In genomic region chr7:7542251-7542835, GRCh38 we compare ENCODE assay signal across 19 cellular contexts. TPM values are rescaled to one million over a fixed set of nuclear protein-coding genes. Genes with fewer than 3 reads are reported as not detected.
DNase-seq lines count a peak whose midpoint lies in the region; ATAC-seq, FAIRE-seq and TF ChIP-seq lines count a peak whose summit lies in the region.
"Had no signal": no experiment of that assay in that cellular context is flagged by ENCODE, and none has a peak within 500 bp of the region (broad histone marks: within the 10 kb centered on the region; RNA-seq: fewer than 3 reads in every experiment).

No MANE protein-coding gene starts in this region.

- H3K36me3 ChIP-seq in IMR-90 (ENCODE audit: control insufficient read depth, insufficient read depth, low read length): no peaks in the 10 kb centered on the region
- no peaks in the 10 kb centered on the region for H3K36me3 ChIP-seq in K562 (ENCODE audit: control insufficient read depth, insufficient read depth, low read length)
- no peaks in the 10 kb centered on the region for H3K36me3 ChIP-seq in liver (ENCODE audit: control insufficient read depth in 4 of 4, insufficient read depth in 3 of 4, low read depth in 1 of 4, low read length in 3 of 4)

- dilution Hi-C loops in IMR-90 (cut with HindIII; ENCODE audit: low sequenced_read_pairs, unreplicated experiment): no loop called here

- no peak overlapping the region for H3K56ac ChIP-seq in IMR-90 (ENCODE audit: extremely low read depth, insufficient read depth, low read length)

- H3K27ac ChIP-seq in A549 (0 out of 6 replicates have a peak overlapping the region, but pooled peaks of 1 of the 2 experiments have one; percentile 26), IMR-90 (ENCODE audit: insufficient read depth, low read length) (no peak overlapping the region), K562 (ENCODE audit: extremely low read depth, low read depth, low read length) (no peak overlapping the region), liver (ENCODE audit: low read depth in 1 of 2, low read length in 2 of 2) (no peak overlapping the region)

- H2BK15ac ChIP-seq in IMR-90 (ENCODE audit: low read depth, low read length): no peak overlapping the region

- H3K4me3 ChIP-seq in A549 (no peak overlapping the region), IMR-90 (ENCODE audit: insufficient read depth, low read depth, low read length) (no peak overlapping the region), K562 (no peak overlapping the region), liver (ENCODE audit: low read depth in 1 of 3, low read length in 3 of 3) (peak overlapping the region in 1 of 3 donors; percentile 1)
- H3K4me3 ChIP-seq: GM12878 had no signal

- CTCF ChIA-PET in A549 (lab: Yijun Ruan, JAX): interaction anchor here (0.6 to 3.7 kb wide), 23 partner anchors 10 to 754 kb away, joined by 3 to 141 read pairs (median 3); no protein-coding TSS in a partner anchor
- CTCF ChIA-PET in IMR-90 (lab: Yijun Ruan, JAX): interaction anchor here (0.7 to 1.2 kb wide), 3 partner anchors 109 to 118 kb away, joined by 3 to 6 read pairs (median 3); no protein-coding TSS in a partner anchor
- CTCF ChIA-PET in K562 (lab: Yijun Ruan, JAX; ENCODE audit: low intra/inter-chr PET ratio): interaction anchor here (3.2 kb wide), 1 partner anchor 118 kb away, joined by 25 read pairs; no protein-coding TSS in a partner anchor

- H3K4me1 ChIP-seq in A549: peaks cover 12% of the 10 kb centered on the region
- no peaks in the 10 kb centered on the region for H3K4me1 ChIP-seq in IMR-90 (ENCODE audit: control insufficient read depth, insufficient read depth, low read length)
- no peaks in the 10 kb centered on the region for H3K4me1 ChIP-seq in K562 (replicated peaks in 1 of 2; ENCODE audit: control insufficient read depth in 2 of 2, insufficient read depth in 2 of 2, low read length in 2 of 2)
- H3K4me1 ChIP-seq in liver (ENCODE audit: control insufficient read depth in 4 of 4, insufficient read depth in 4 of 4, low read length in 3 of 4): peaks cover 4 to 11% (median 7%) of the 10 kb centered on the region in 4 donors

- DNase-seq in A549 (ENCODE audit: low read depth in 1 of 2, low spot score in 1 of 2) (no peak), IMR-90 (no peak), K562 (ENCODE audit: extremely low read depth in 1 of 4, low spot score in 3 of 4) (no peak), ecto neural progenitor cell (ENCODE audit: low spot score) (no peak)
- no peak for DNase-seq in stimulated activated naive CD4-positive, alpha-beta T cell (lab: John Stamatoyannopoulos, UW)
- DNase-seq: C1 segment of cervical spinal cord; Calu3; CD4-positive, alpha-beta T cell; DMS 273 treated with DMSO at 0.1 percent for 48 hours; KBM-7 had no signal

- ATAC-seq in A549: no peak
- no peak for ATAC-seq in IMR-90 (ENCODE audit: low read depth)
- ATAC-seq in K562: no peak
- ATAC-seq in GM21528 (IDR thresholded peaks at IDR 0.05; ENCODE audit: low FRiP score, unreplicated experiment): no peak
- ATAC-seq in HG03442 (IDR thresholded peaks at IDR 0.05; ENCODE audit: unreplicated experiment): no peak
- ATAC-seq: GM12878 had no signal

- no peak overlapping the region for H4K8ac ChIP-seq in IMR-90 (ENCODE audit: low read depth in 2 of 2, low read length in 2 of 2)

- no peak overlapping the region for H3K23ac ChIP-seq in IMR-90 (ENCODE audit: low read depth, low read length)

- TF ChIP-seq POLR2A in A549 (IDR thresholded peaks at IDR 0.05; ENCODE audit: low read length): no peak
- no peak for TF ChIP-seq POLR2A in IMR-90 (IDR thresholded peaks at IDR 0.05; ENCODE audit: low read depth, low read length)
- TF ChIP-seq POLR2A in K562 (conservative IDR thresholded peaks at IDR 0.05): no peak

- no peak overlapping the region for H3K4ac ChIP-seq in IMR-90 (ENCODE audit: low read depth, low read length)

- no peak for TF ChIP-seq EP300 in A549 (IDR thresholded peaks at IDR 0.05)
- TF ChIP-seq EP300 in K562 (IDR thresholded peaks at IDR 0.05; ENCODE audit: low read length): no peak

- H2BK5ac ChIP-seq in IMR-90 (ENCODE audit: low read depth, low read length, poor library complexity, severe bottlenecking): no peak overlapping the region

- intact Hi-C loops in IMR-90 (cut with micrococcal nuclease): loop anchor here (5.0 kb wide), 1 partner anchor 360 kb away; the partner anchor contains the start of gene C1GALT1
- intact Hi-C loops in K562 (cut with micrococcal nuclease): loop anchor here (5.0 kb wide), 3 partner anchors 120 to 575 kb away; no protein-coding TSS in a partner anchor

- no peak overlapping the region for H2AK5ac ChIP-seq in IMR-90 (ENCODE audit: low read depth, low read length)

- H2BK120ac ChIP-seq in IMR-90 (ENCODE audit: low read depth, low read length): no peak overlapping the region

- in situ Hi-C loops in IMR-90 (cut with MboI; ENCODE audit: low sequenced_read_pairs) (no loop called here), K562 (cut with MboI) (no loop called here)

- H2AK9ac ChIP-seq in IMR-90 (replicated peaks; ENCODE audit: low read depth, low read length, poor library complexity): no peak overlapping the region

- POLR2A ChIA-PET in A549 (lab: Yijun Ruan, JAX) (no interaction called here), IMR-90 (lab: Charles Lee; ENCODE audit: unreplicated experiment) (no interaction called here), K562 (lab: Yijun Ruan, JAX) (interaction anchor here (0.7 kb wide), 1 partner anchor 529 kb away, joined by 3 read pairs; no protein-coding TSS in a partner anchor)

- H2AFZ ChIP-seq in IMR-90 (replicated peaks; ENCODE audit: low read length, poor library complexity): no peak overlapping the region
- H2AFZ ChIP-seq in K562 (ENCODE audit: low read depth, low read length): no peak overlapping the region

- H3K9ac ChIP-seq in IMR-90 (ENCODE audit: low read depth, low read length) (no peak overlapping the region), K562 (ENCODE audit: insufficient read depth in 1 of 2, low read depth in 2 of 2, low read length in 2 of 2) (no peak overlapping the region), liver (ENCODE audit: low read depth in 1 of 2, low read length in 2 of 2) (no peak overlapping the region)

- no peak overlapping the region for H4K91ac ChIP-seq in IMR-90 (ENCODE audit: insufficient read depth, low read depth, low read length)

- BruUV-seq in IMR-90 (replicated peaks; lab: Mats Ljungman, UMichigan) (no TSS peak), K562 (replicated peaks; lab: Mats Ljungman, UMichigan) (no TSS peak)

- TF ChIP-seq CTCF in A549 (IDR thresholded peaks at IDR 0.05) (no peak), IMR-90 (conservative IDR thresholded peaks at IDR 0.05; ENCODE audit: low read depth, low read length) (no peak), K562 (IDR thresholded peaks at IDR 0.05 in 2 of 3, conservative IDR thresholded peaks at IDR 0.05 in 1 of 3; ENCODE audit: insufficient read depth in 2 of 3, low read depth in 1 of 3, low read length in 3 of 3) (no peak), liver (IDR thresholded peaks at IDR 0.05; ENCODE audit: low read depth, low read length, missing input control) (no peak)

- H3K9me3 ChIP-seq in A549: no peaks in the 10 kb centered on the region
- H3K9me3 ChIP-seq in IMR-90 (ENCODE audit: control insufficient read depth, insufficient read depth, low read length): no peaks in the 10 kb centered on the region
- H3K9me3 ChIP-seq in K562 (replicated peaks; ENCODE audit: control insufficient read depth, insufficient read depth, low read depth, low read length): no peaks in the 10 kb centered on the region
- H3K9me3 ChIP-seq in liver (ENCODE audit: control insufficient read depth in 4 of 4, low read length in 3 of 4): no peaks in the 10 kb centered on the region

- no peaks in the 10 kb centered on the region for H3K9me1 ChIP-seq in IMR-90 (ENCODE audit: insufficient read depth, low read length)
- no peaks in the 10 kb centered on the region for H3K9me1 ChIP-seq in K562 (ENCODE audit: control insufficient read depth, insufficient read depth, low read length)

- H3K18ac ChIP-seq in IMR-90 (ENCODE audit: low read depth, low read length): no peak overlapping the region

- H3K14ac ChIP-seq in IMR-90 (replicated peaks; ENCODE audit: low read depth, low read length): no peak overlapping the region

- H4K20me1 ChIP-seq in IMR-90 (ENCODE audit: insufficient read depth, low read length) (no peaks in the 10 kb centered on the region), K562 (replicated peaks; ENCODE audit: control insufficient read depth, insufficient read depth, low read length) (no peaks in the 10 kb centered on the region)

- FAIRE-seq in A549 (lab: Jason Lieb, UNC): no peak
- FAIRE-seq in K562 (lab: Jason Lieb, UNC): no peak
- FAIRE-seq: GM19239, HTR-8/SVneo had no signal

- no peak overlapping the region for H2BK20ac ChIP-seq in IMR-90 (ENCODE audit: low read depth, low read length)

- no peaks in the 10 kb centered on the region for H3K79me1 ChIP-seq in IMR-90 (ENCODE audit: low read depth in 1 of 2, low read length in 2 of 2)

- H3K27me3 ChIP-seq in IMR-90 (ENCODE audit: control insufficient read depth, insufficient read depth, low read length) (no peaks in the 10 kb centered on the region), K562 (ENCODE audit: control insufficient read depth in 2 of 2, insufficient read depth in 2 of 2, low read length in 2 of 2) (no peaks in the 10 kb centered on the region), liver (ENCODE audit: control insufficient read depth in 4 of 4, insufficient read depth in 4 of 4, low read length in 3 of 4) (no peaks in the 10 kb centered on the region)

- WGBS in A549 (ENCODE audit: missing lambda C conversion rate): 19% methylated on average over 4 of the region's 4 CpGs
- WGBS in IMR-90 (ENCODE audit: extremely low coverage in 2 of 2, insufficient read length in 1 of 2), 2 experiments: 76 to 90% methylated on average over 1 to 3 of the region's 4 CpGs
- WGBS in K562 (ENCODE audit: insufficient coverage, low coverage, missing lambda C conversion rate): 4% methylated on average over 4 of the region's 4 CpGs
- WGBS in liver: 39% methylated on average over 4 of the region's 4 CpGs

- H3K4me2 ChIP-seq in A549 (peak overlapping the region; percentile 54), IMR-90 (ENCODE audit: low read depth, low read length) (no peak overlapping the region), K562 (ENCODE audit: insufficient read depth, low read length) (no peak overlapping the region)

- no peak for TF ChIP-seq RAD21 in A549 (conservative IDR thresholded peaks at IDR 0.05 in 1 of 2, IDR thresholded peaks at IDR 0.05 in 1 of 2)
- no peak for TF ChIP-seq RAD21 in IMR-90 (IDR thresholded peaks at IDR 0.05; ENCODE audit: low read length)
- TF ChIP-seq RAD21 in K562 (CRISPR knock-in tag; conservative IDR thresholded peaks at IDR 0.05 in 1 of 2, IDR thresholded peaks at IDR 0.05 in 1 of 2): no peak
- no peak for TF ChIP-seq RAD21 in liver (IDR thresholded peaks at IDR 0.05)

- no peak overlapping the region for H4K5ac ChIP-seq in IMR-90 (ENCODE audit: low read depth, low read length)

- no peaks in the 10 kb centered on the region for H3K79me2 ChIP-seq in K562 (ENCODE audit: control insufficient read depth, insufficient read depth, low read length)

RNA-seq across cellular contexts. Expression of gene COL28A1, which starts 6.7 kb away (rescaled TPM):
- polyA plus RNA-seq in A549 (2011; rRNA removed) (0.08 and 0.13 TPM in 2 replicates), A549 (2017; fragmentation: RNase III; extraction: RNeasy Plus Mini Kit Qiagen cat#74134 plus additional on column Dnase treatment) (0.14 to 0.22 TPM (median 0.17 TPM) in 3 replicates), IMR-90 (2012; rRNA removed) (0.05 and 0.16 TPM in 2 replicates), K562 (2011; rRNA removed) (0.03 and 0.04 TPM in 2 replicates), K562 (2014; fragmentation: Illumina TruSeq; extraction: Trizol) (0.06 and 0.07 TPM in 2 replicates), K562 (2014; fragmentation: Nextera tagmentation; extraction: Ambion mirVana) (under 1 TPM in 1 of 2 experiments, not detected in 1; 0.03 TPM), K562 (2014; rRNA removed) (0.12 TPM in 1 of 2 replicates, not detected in the other), liver (under 1 TPM; 0.08 to 0.28 TPM)
- polyA plus RNA-seq in A549 (2012; cell fraction: cytosol; rRNA removed): 0.04 and 0.11 TPM in 2 replicates
- 0.09 and 0.12 TPM in 2 replicates for polyA plus RNA-seq in A549 (2012; cell fraction: nucleus; rRNA removed)
- polyA minus RNA-seq in A549 (2011; rRNA and poly(A)+ RNA removed): 0.17 TPM in 1 of 2 replicates, not detected in the other
- total RNA-seq in IMR-90 (2012; rRNA removed) (under 0.01 TPM in 2 replicates), K562 (2014; rRNA removed) (0.04 and 0.05 TPM in 2 replicates), K562 (2014; rRNA removed; fragmentation: Illumina TruSeq; extraction: Trizol) (0.11 TPM in 1 of 2 replicates, not detected in the other), K562 (2015; rRNA removed; fragmentation: Illumina TruSeq; extraction: Trizol) (not detected in 2 replicates), K562 (2021) (0.13 and 0.40 TPM in 2 replicates), liver (under 1 TPM; 0.05 to 0.50 TPM)
- not detected in 2 replicates for polyA plus RNA-seq in IMR-90 (2012; cell fraction: cytosol; rRNA removed)
- 0.17 and 0.24 TPM in 2 replicates for polyA plus RNA-seq in IMR-90 (2012; cell fraction: nucleus; rRNA removed; ENCODE audit: low replicate concordance)
- 0.81 TPM in 1 of 2 replicates, not detected in the other for total RNA-seq in K562 (2011; cell fraction: chromatin; rRNA removed; ENCODE audit: low replicate concordance)
- not detected in 2 replicates for total RNA-seq in K562 (2011; cell fraction: nucleolus; rRNA removed)
- 0.29 TPM in 1 of 2 replicates, not detected in the other for total RNA-seq in K562 (2011; cell fraction: nucleoplasm; rRNA removed)
- polyA plus RNA-seq in K562 (2011; cell fraction: cytosol; rRNA removed): 0.04 TPM in 1 of 2 replicates, not detected in the other
- 0.11 and 0.46 TPM in 2 replicates for polyA plus RNA-seq in K562 (2011; cell fraction: nucleus; rRNA removed)
- 0.08 and 0.50 TPM in 2 replicates for polyA plus RNA-seq in K562 (2012)
- 0.09 TPM in 1 of 2 replicates, not detected in the other for polyA minus RNA-seq in K562 (2011; rRNA and poly(A)+ RNA removed)
- not detected in 2 replicates for polyA minus RNA-seq in K562 (2011; cell fraction: cytosol; rRNA and poly(A)+ RNA removed)
- 0.33 TPM in 1 of 2 replicates, not detected in the other for polyA minus RNA-seq in K562 (2011; cell fraction: nucleus; rRNA and poly(A)+ RNA removed)
- total RNA-seq: A172, Daoy, GM12878, H4 had no signal

RNA-seq across cellular contexts. Expression of gene MIOS, which starts 24.3 kb away (rescaled TPM):
- polyA plus RNA-seq in A549 (2011; rRNA removed) (45.4 and 49.1 TPM in 2 replicates), A549 (2017; fragmentation: RNase III; extraction: RNeasy Plus Mini Kit Qiagen cat#74134 plus additional on column Dnase treatment) (19.1 to 21.3 TPM (median 20.3 TPM) in 3 replicates), IMR-90 (2012; rRNA removed) (8.9 and 10.6 TPM in 2 replicates), K562 (2011; rRNA removed) (37.5 and 47.8 TPM in 2 replicates), K562 (2014; fragmentation: Illumina TruSeq; extraction: Trizol) (21.9 and 25.7 TPM in 2 replicates), K562 (2014; fragmentation: Nextera tagmentation; extraction: Ambion mirVana) (10 to 100 TPM in 1 of 2 experiments, 1 to 10 TPM in 1; 7.8 to 12.1 TPM), K562 (2014; rRNA removed) (22.3 and 23.9 TPM in 2 replicates), liver (1 to 10 TPM; 7.4 to 7.9 TPM)
- 10.1 and 11.8 TPM in 2 replicates for polyA plus RNA-seq in A549 (2012; cell fraction: cytosol; rRNA removed)
- polyA plus RNA-seq in A549 (2012; cell fraction: nucleus; rRNA removed): 9.2 and 13.2 TPM in 2 replicates
- polyA minus RNA-seq in A549 (2011; rRNA and poly(A)+ RNA removed): 21.8 and 27.4 TPM in 2 replicates
- total RNA-seq in IMR-90 (2012; rRNA removed) (32.4 and 40.3 TPM in 2 replicates), K562 (2014; rRNA removed) (31.5 and 33.0 TPM in 2 replicates), K562 (2014; rRNA removed; fragmentation: Illumina TruSeq; extraction: Trizol) (37.3 and 38.7 TPM in 2 replicates), K562 (2015; rRNA removed; fragmentation: Illumina TruSeq; extraction: Trizol) (32.4 and 33.1 TPM in 2 replicates), K562 (2021) (30.6 and 31.6 TPM in 2 replicates), liver (10 to 100 TPM; 16.5 to 35.6 TPM)
- 2.9 and 5.2 TPM in 2 replicates for polyA plus RNA-seq in IMR-90 (2012; cell fraction: cytosol; rRNA removed)
- 3.5 and 13.1 TPM in 2 replicates for polyA plus RNA-seq in IMR-90 (2012; cell fraction: nucleus; rRNA removed; ENCODE audit: low replicate concordance)
- 53.0 and 137 TPM in 2 replicates for total RNA-seq in K562 (2011; cell fraction: chromatin; rRNA removed; ENCODE audit: low replicate concordance)
- total RNA-seq in K562 (2011; cell fraction: nucleolus; rRNA removed): 23.3 and 29.2 TPM in 2 replicates
- 41.0 and 55.2 TPM in 2 replicates for total RNA-seq in K562 (2011; cell fraction: nucleoplasm; rRNA removed)
- polyA plus RNA-seq in K562 (2011; cell fraction: cytosol; rRNA removed): 14.7 and 21.5 TPM in 2 replicates
- 28.9 and 38.5 TPM in 2 replicates for polyA plus RNA-seq in K562 (2011; cell fraction: nucleus; rRNA removed)
- 15.2 and 21.1 TPM in 2 replicates for polyA plus RNA-seq in K562 (2012)
- 78.4 and 94.3 TPM in 2 replicates for polyA minus RNA-seq in K562 (2011; rRNA and poly(A)+ RNA removed)
- polyA minus RNA-seq in K562 (2011; cell fraction: cytosol; rRNA and poly(A)+ RNA removed): 14.1 and 22.8 TPM in 2 replicates
- polyA minus RNA-seq in K562 (2011; cell fraction: nucleus; rRNA and poly(A)+ RNA removed): 67.7 and 111 TPM in 2 replicates

Comparison
In these comparisons a context has a peak if more than half of its experiments do, and no peak if none do; other contexts are left out.
1. Of the 35 proteins assayed by ChIP-seq in both K562 and A549: peak only in K562: none; only in A549: none; in both: CEBPB; in neither: 34.